ENCODE assay signal across 1 cellular context in the genomic region with DNA sequence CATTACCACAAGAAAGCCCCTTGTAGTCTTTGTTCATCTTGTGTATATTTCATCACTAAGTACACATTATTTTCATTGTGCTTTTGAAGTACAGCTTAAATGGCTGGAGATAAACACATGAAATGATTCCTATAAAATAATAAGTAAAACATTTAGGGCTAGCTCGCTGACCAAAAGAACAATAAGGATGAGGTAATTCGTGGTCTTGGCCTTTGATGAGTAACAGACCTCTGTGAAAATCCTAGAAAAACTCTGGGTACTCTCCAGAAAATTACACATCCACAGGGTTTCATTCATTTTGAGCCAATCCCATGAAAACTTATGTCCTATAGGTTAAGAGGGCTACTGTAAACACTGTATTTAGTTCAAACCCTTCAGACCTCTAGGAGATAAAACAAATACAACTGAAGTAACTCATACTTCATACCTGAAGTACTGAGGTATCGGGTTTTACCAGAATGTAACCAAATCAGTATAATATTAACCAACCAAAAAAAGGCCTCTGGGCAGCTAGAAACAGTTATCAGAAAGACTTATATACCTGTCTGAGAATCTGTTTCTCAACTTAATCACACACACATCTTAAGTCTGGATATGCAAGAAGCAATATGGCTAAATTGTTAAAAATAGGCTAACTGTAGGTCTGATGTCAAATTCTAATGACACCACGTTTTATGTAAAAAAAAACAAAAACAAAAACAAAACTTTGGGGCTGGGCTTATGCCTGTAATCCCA.
TF ChIP-seq lines count a peak whose summit lies in the region.

No MANE protein-coding gene starts in this region.

TF ChIP-seq in HepG2, 621 proteins besides CTCF, POLR2A, EP300 and RAD21:
- no peak for TF ChIP-seq SUZ12 (IDR thresholded peaks at IDR 0.05; ENCODE audit: low read depth, low read length)
- TF ChIP-seq ZNF878 (CRISPR knock-in tag; IDR thresholded peaks at IDR 0.05), result no peak
- TF ChIP-seq ZNF251 (CRISPR knock-in tag; IDR thresholded peaks at IDR 0.05), result no peak
- TF ChIP-seq ZBTB39 (CRISPR knock-in tag; IDR thresholded peaks at IDR 0.05), result no peak
- TF ChIP-seq SNAPC5 (CRISPR knock-in tag; IDR thresholded peaks at IDR 0.05; ENCODE audit: borderline replicate concordance), result no peak
- TF ChIP-seq ZNF253 (CRISPR knock-in tag; IDR thresholded peaks at IDR 0.05; ENCODE audit: borderline replicate concordance), result no peak
- TF ChIP-seq, protein P1, sequence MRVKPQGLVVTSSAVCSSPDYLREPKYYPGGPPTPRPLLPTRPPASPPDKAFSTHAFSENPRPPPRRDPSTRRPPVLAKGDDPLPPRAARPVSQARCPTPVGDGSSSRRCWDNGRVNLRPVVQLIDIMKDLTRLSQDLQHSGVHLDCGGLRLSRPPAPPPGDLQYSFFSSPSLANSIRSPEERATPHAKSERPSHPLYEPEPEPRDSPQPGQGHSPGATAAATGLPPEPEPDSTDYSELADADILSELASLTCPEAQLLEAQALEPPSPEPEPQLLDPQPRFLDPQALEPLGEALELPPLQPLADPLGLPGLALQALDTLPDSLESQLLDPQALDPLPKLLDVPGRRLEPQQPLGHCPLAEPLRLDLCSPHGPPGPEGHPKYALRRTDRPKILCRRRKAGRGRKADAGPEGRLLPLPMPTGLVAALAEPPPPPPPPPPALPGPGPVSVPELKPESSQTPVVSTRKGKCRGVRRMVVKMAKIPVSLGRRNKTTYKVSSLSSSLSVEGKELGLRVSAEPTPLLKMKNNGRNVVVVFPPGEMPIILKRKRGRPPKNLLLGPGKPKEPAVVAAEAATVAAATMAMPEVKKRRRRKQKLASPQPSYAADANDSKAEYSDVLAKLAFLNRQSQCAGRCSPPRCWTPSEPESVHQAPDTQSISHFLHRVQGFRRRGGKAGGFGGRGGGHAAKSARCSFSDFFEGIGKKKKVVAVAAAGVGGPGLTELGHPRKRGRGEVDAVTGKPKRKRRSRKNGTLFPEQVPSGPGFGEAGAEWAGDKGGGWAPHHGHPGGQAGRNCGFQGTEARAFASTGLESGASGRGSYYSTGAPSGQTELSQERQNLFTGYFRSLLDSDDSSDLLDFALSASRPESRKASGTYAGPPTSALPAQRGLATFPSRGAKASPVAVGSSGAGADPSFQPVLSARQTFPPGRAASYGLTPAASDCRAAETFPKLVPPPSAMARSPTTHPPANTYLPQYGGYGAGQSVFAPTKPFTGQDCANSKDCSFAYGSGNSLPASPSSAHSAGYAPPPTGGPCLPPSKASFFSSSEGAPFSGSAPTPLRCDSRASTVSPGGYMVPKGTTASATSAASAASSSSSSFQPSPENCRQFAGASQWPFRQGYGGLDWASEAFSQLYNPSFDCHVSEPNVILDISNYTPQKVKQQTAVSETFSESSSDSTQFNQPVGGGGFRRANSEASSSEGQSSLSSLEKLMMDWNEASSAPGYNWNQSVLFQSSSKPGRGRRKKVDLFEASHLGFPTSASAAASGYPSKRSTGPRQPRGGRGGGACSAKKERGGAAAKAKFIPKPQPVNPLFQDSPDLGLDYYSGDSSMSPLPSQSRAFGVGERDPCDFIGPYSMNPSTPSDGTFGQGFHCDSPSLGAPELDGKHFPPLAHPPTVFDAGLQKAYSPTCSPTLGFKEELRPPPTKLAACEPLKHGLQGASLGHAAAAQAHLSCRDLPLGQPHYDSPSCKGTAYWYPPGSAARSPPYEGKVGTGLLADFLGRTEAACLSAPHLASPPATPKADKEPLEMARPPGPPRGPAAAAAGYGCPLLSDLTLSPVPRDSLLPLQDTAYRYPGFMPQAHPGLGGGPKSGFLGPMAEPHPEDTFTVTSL (CRISPR knock-in tag; IDR thresholded peaks at IDR 0.05; ENCODE audit: borderline replicate concordance), result no peak
- no peak for TF ChIP-seq HNRNPL (IDR thresholded peaks at IDR 0.05; ENCODE audit: low read depth, low read length)
- no peak for TF ChIP-seq GMEB2 (CRISPR knock-in tag; IDR thresholded peaks at IDR 0.05; ENCODE audit: low read depth)
- no peak for TF ChIP-seq ZNF567 (CRISPR knock-in tag; IDR thresholded peaks at IDR 0.05; ENCODE audit: borderline replicate concordance)
- TF ChIP-seq ZNF557 (CRISPR knock-in tag; IDR thresholded peaks at IDR 0.05), result no peak
- TF ChIP-seq, protein P2, sequence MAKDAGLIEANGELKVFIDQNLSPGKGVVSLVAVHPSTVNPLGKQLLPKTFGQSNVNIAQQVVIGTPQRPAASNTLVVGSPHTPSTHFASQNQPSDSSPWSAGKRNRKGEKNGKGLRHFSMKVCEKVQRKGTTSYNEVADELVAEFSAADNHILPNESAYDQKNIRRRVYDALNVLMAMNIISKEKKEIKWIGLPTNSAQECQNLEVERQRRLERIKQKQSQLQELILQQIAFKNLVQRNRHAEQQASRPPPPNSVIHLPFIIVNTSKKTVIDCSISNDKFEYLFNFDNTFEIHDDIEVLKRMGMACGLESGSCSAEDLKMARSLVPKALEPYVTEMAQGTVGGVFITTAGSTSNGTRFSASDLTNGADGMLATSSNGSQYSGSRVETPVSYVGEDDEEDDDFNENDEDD (CRISPR knock-in tag; IDR thresholded peaks at IDR 0.05; ENCODE audit: borderline replicate concordance), result no peak
- TF ChIP-seq HOXD1 (CRISPR knock-in tag; IDR thresholded peaks at IDR 0.05), result no peak
- TF ChIP-seq ZFAT (CRISPR knock-in tag; conservative IDR thresholded peaks at IDR 0.05), result no peak
- TF ChIP-seq ZNF614 (CRISPR knock-in tag; IDR thresholded peaks at IDR 0.05; ENCODE audit: borderline replicate concordance), result no peak
- TF ChIP-seq STAT6 (CRISPR knock-in tag; IDR thresholded peaks at IDR 0.05; ENCODE audit: borderline replicate concordance), result no peak
- no peak for TF ChIP-seq ERF (CRISPR knock-in tag; IDR thresholded peaks at IDR 0.05)
